ENCODE assay signal across 8 cellular contexts in genomic region chr2:169828141-169828811, GRCh38. TPM values are rescaled to one million over a fixed set of nuclear protein-coding genes. Genes with fewer than 3 reads are reported as not detected.
DNase-seq lines count a peak whose midpoint lies in the region; ATAC-seq and TF ChIP-seq lines count a peak whose summit lies in the region.

No MANE protein-coding gene starts in this region.

- no peak for TF ChIP-seq CTCF in RWPE2 (IDR thresholded peaks at IDR 0.05; ENCODE audit: poor library complexity, severe bottlenecking)
- no peak for TF ChIP-seq CTCF in heart left ventricle (IDR thresholded peaks at IDR 0.05)
- no peak for TF ChIP-seq CTCF in parathyroid adenoma (IDR thresholded peaks at IDR 0.05)

- H3K4me1 ChIP-seq in RWPE2 (ENCODE audit: insufficient read depth, poor library complexity, severe bottlenecking) (peaks cover 7% of the 10 kb centered on the region), heart left ventricle (peaks cover 0 to 68% (median 47%) of the 10 kb centered on the region in 12 donors), parathyroid adenoma (peaks cover 14% of the 10 kb centered on the region)

- WGBS in heart left ventricle, 4 donors, result 0 to 2% (median 1%) methylated on average over 13 of the region's 13 CpGs

- peak overlapping the region; percentile 99 for H3K4me3 ChIP-seq in RWPE2 (ENCODE audit: severe bottlenecking)
- H3K4me3 ChIP-seq in heart left ventricle, result peak overlapping the region; percentile 76 to 98 (median 92)
- peak overlapping the region; percentile 77 for H3K4me3 ChIP-seq in parathyroid adenoma (ENCODE audit: low read depth, low read length)

- DNase-seq in SIG-M5 treated with dmso at 0.1 percent for 504 hours (lab: John Stamatoyannopoulos, UW; ENCODE audit: unreplicated experiment) (peak; percentile 78), SIG-M5 (lab: John Stamatoyannopoulos, UW) (no peak), HPDE6-E6E7 (ENCODE audit: extremely low spot score) (peak; percentile 42), RWPE2 (ENCODE audit: low spot score) (no peak), heart left ventricle (peak in 4 of 5 donors; percentile 53 to 68 (median 58)), GF-D8 (lab: John Stamatoyannopoulos, UW) (no peak)
- peak; percentile 14 for DNase-seq in activated naive CD8-positive, alpha-beta T cell treated with anti-CD3 and anti-CD28 coated beads, Interleukin-2, amount 50 U/mL, for 16 hours (ENCODE audit: low read depth, low spot score)

- peak overlapping the region; percentile 41 for H2AFZ ChIP-seq in parathyroid adenoma

- H3K79me2 ChIP-seq in parathyroid adenoma, result peaks cover 34% of the 10 kb centered on the region

- ATAC-seq in RWPE2 (ENCODE audit: low read depth) (peak; percentile 28), heart left ventricle (peak; percentile 57 to 77 (median 64))

- intact Hi-C loops in heart left ventricle (cut with DNase I), result loop anchor here in 5 of 10 donors (5.0 to 10.0 kb wide), 3 partner anchors 47 to 99 kb away; no protein-coding TSS in a partner anchor

- peak overlapping the region; percentile 91 for H3K4me2 ChIP-seq in parathyroid adenoma (ENCODE audit: low read length)

- no peaks in the 10 kb centered on the region for H3K27me3 ChIP-seq in RWPE2 (ENCODE audit: insufficient read depth, poor library complexity, severe bottlenecking)
- no peaks in the 10 kb centered on the region for H3K27me3 ChIP-seq in heart left ventricle
- no peaks in the 10 kb centered on the region for H3K27me3 ChIP-seq in parathyroid adenoma (ENCODE audit: control insufficient read depth, insufficient read depth, low read length)

- peaks cover 6% of the 10 kb centered on the region for H3K36me3 ChIP-seq in RWPE2 (ENCODE audit: low read depth)
- H3K36me3 ChIP-seq in heart left ventricle, result peaks cover 0 to 4% (median 0%) of the 10 kb centered on the region in 9 donors
- no peaks in the 10 kb centered on the region for H3K36me3 ChIP-seq in parathyroid adenoma (ENCODE audit: control insufficient read depth, insufficient read depth, low read length)

- TF ChIP-seq POLR2A in heart left ventricle (IDR thresholded peaks at IDR 0.05), result peak in 1 of 2 donors; percentile 60

- peak overlapping the region; percentile 1 for H3K9ac ChIP-seq in parathyroid adenoma

- H3K9me3 ChIP-seq in RWPE2 (ENCODE audit: severe bottlenecking), result no peaks in the 10 kb centered on the region
- no peaks in the 10 kb centered on the region for H3K9me3 ChIP-seq in heart left ventricle
- no peaks in the 10 kb centered on the region for H3K9me3 ChIP-seq in parathyroid adenoma (ENCODE audit: control insufficient read depth, low read length)

- H3K27ac ChIP-seq in RWPE2 (ENCODE audit: poor library complexity, severe bottlenecking) (peak overlapping the region; percentile 54), heart left ventricle (peak overlapping the region; percentile 87 to 96 (median 92)), parathyroid adenoma (peak overlapping the region; percentile 60)

RNA-seq across cellular contexts. Expression of gene UBR3, which starts 1.0 kb away (rescaled TPM):
- total RNA-seq in heart left ventricle, result 100 to 1,000 TPM in 7 of 9 donors, 10 to 100 TPM in 2; 91.6 to 137 (median 107) TPM
- 10 to 100 TPM; 34.8 to 41.2 TPM for polyA plus RNA-seq in heart left ventricle

RNA-seq across cellular contexts. Expression of gene METTL5, which starts 3.6 kb away (rescaled TPM):
- total RNA-seq in heart left ventricle, result 10 to 100 TPM; 50.8 to 73.5 (median 69.5) TPM
- polyA plus RNA-seq in heart left ventricle, result 100 to 1,000 TPM in 1 of 2 donors, 10 to 100 TPM in 1; 71.0 to 120 TPM

RNA-seq across cellular contexts. Expression of gene SSB, which starts 29.6 kb away (rescaled TPM):
- total RNA-seq in heart left ventricle, result 10 to 100 TPM; 37.4 to 60.6 (median 53.9) TPM
- polyA plus RNA-seq in heart left ventricle, result 10 to 100 TPM; 42.7 to 94.0 TPM

Comparison
In these comparisons a context has a peak if more than half of its experiments do, and no peak if none do; other contexts are left out.
1. DNase-seq: peak in SIG-M5 treated with dmso at 0.1 percent for 504 hours (single experiment), HPDE6-E6E7 (single experiment), activated naive CD8-positive, alpha-beta T cell treated with anti-CD3 and anti-CD28 coated beads, Interleukin-2, amount 50 U/mL, for 16 hours (single experiment) and heart left ventricle (4 of 5); none in SIG-M5 (single experiment), RWPE2 (single experiment) and GF-D8 (single experiment).
2. Peak in every context shown above with its lines, with median percentiles within 50 percentile points of each other: H3K27ac ChIP-seq and H3K4me3 ChIP-seq.